8 cellular contexts compared by ENCODE assay signal in genomic region chr15:56496635-56497034, GRCh38. TPM values are rescaled to one million over a fixed set of nuclear protein-coding genes. Genes with fewer than 3 reads are reported as not detected.
DNase-seq lines count a peak whose midpoint lies in the region; ATAC-seq and TF ChIP-seq lines count a peak whose summit lies in the region.

No MANE protein-coding gene starts in this region.

- peak; percentile 17 for DNase-seq in 8988T
- DNase-seq in NCI-H226 = peak; percentile 39
- DNase-seq in WTC11 (ENCODE audit: low spot score) = no peak
- DNase-seq in glutamatergic neuron = no peak
- peak; percentile 81 for DNase-seq in renal cortical epithelial cell (ENCODE audit: low read depth)

- H3K4me1 Mint-ChIP-seq in WTC11 = no peaks in the 10 kb centered on the region
- H3K4me1 Mint-ChIP-seq in glutamatergic neuron (ENCODE audit: low read depth, unreplicated experiment) = peaks cover 8% of the 10 kb centered on the region

- TF ChIP-seq CTCF in GM12872 (IDR thresholded peaks at IDR 0.05; ENCODE audit: insufficient read depth, low read depth, low read length) (peak; percentile 63), WTC11 (IDR thresholded peaks at IDR 0.05) (peak; percentile 32), glutamatergic neuron (IDR thresholded peaks at IDR 0.05; ENCODE audit: partially characterized antibody, unreplicated experiment) (peak; percentile 64)

- POLR2A ChIA-PET in WTC11 (lab: Charles Lee) = no interaction called here

- H3K9me3 Mint-ChIP-seq in WTC11 (no peaks in the 10 kb centered on the region), glutamatergic neuron (ENCODE audit: unreplicated experiment) (peaks cover 2% of the 10 kb centered on the region)

- ATAC-seq in HG03378 (IDR thresholded peaks at IDR 0.05; ENCODE audit: unreplicated experiment) = peak; percentile 76
- ATAC-seq in WTC11 = peak; percentile 90
- no peak for ATAC-seq in HG02763 (IDR thresholded peaks at IDR 0.05; ENCODE audit: unreplicated experiment)

- H3K27me3 Mint-ChIP-seq in WTC11 (ENCODE audit: low read depth) (no peaks in the 10 kb centered on the region; the same call in 1 of the 2 replicates), glutamatergic neuron (ENCODE audit: unreplicated experiment) (no peaks in the 10 kb centered on the region)

- H3K4me3 Mint-ChIP-seq in WTC11 (no peak overlapping the region), glutamatergic neuron (ENCODE audit: unreplicated experiment) (no peak overlapping the region)

- no peak overlapping the region for H3K27ac Mint-ChIP-seq in WTC11
- no peak overlapping the region for H3K27ac Mint-ChIP-seq in glutamatergic neuron (ENCODE audit: unreplicated experiment)

- CTCF ChIA-PET in WTC11 (lab: Charles Lee) = interaction anchor here (0.6 to 1.4 kb wide), 8 partner anchors 9 to 809 kb away, joined by 3 to 15 read pairs (median 3); no protein-coding TSS in a partner anchor

- no peaks in the 10 kb centered on the region for H3K36me3 Mint-ChIP-seq in WTC11
- H3K36me3 Mint-ChIP-seq in glutamatergic neuron (ENCODE audit: unreplicated experiment) = no peaks in the 10 kb centered on the region

TF ChIP-seq in WTC11, 78 proteins besides CTCF, POLR2A, EP300 and RAD21 (continues in another document):
- TF ChIP-seq RELA (CRISPR knock-in tag; IDR thresholded peaks at IDR 0.05; ENCODE audit: borderline replicate concordance) = no peak
- TF ChIP-seq TCF7 (CRISPR knock-in tag; IDR thresholded peaks at IDR 0.05; ENCODE audit: low read depth) = no peak
- TF ChIP-seq PREB (CRISPR knock-in tag; IDR thresholded peaks at IDR 0.05; ENCODE audit: borderline replicate concordance) = no peak
- TF ChIP-seq, protein P1, sequence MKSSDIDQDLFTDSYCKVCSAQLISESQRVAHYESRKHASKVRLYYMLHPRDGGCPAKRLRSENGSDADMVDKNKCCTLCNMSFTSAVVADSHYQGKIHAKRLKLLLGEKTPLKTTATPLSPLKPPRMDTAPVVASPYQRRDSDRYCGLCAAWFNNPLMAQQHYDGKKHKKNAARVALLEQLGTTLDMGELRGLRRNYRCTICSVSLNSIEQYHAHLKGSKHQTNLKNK (CRISPR knock-in tag; IDR thresholded peaks at IDR 0.05) = no peak
- TF ChIP-seq, protein P2, sequence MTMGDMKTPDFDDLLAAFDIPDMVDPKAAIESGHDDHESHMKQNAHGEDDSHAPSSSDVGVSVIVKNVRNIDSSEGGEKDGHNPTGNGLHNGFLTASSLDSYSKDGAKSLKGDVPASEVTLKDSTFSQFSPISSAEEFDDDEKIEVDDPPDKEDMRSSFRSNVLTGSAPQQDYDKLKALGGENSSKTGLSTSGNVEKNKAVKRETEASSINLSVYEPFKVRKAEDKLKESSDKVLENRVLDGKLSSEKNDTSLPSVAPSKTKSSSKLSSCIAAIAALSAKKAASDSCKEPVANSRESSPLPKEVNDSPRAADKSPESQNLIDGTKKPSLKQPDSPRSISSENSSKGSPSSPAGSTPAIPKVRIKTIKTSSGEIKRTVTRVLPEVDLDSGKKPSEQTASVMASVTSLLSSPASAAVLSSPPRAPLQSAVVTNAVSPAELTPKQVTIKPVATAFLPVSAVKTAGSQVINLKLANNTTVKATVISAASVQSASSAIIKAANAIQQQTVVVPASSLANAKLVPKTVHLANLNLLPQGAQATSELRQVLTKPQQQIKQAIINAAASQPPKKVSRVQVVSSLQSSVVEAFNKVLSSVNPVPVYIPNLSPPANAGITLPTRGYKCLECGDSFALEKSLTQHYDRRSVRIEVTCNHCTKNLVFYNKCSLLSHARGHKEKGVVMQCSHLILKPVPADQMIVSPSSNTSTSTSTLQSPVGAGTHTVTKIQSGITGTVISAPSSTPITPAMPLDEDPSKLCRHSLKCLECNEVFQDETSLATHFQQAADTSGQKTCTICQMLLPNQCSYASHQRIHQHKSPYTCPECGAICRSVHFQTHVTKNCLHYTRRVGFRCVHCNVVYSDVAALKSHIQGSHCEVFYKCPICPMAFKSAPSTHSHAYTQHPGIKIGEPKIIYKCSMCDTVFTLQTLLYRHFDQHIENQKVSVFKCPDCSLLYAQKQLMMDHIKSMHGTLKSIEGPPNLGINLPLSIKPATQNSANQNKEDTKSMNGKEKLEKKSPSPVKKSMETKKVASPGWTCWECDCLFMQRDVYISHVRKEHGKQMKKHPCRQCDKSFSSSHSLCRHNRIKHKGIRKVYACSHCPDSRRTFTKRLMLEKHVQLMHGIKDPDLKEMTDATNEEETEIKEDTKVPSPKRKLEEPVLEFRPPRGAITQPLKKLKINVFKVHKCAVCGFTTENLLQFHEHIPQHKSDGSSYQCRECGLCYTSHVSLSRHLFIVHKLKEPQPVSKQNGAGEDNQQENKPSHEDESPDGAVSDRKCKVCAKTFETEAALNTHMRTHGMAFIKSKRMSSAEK (CRISPR knock-in tag; IDR thresholded peaks at IDR 0.05; ENCODE audit: borderline replicate concordance) = no peak
- TF ChIP-seq, protein P3, sequence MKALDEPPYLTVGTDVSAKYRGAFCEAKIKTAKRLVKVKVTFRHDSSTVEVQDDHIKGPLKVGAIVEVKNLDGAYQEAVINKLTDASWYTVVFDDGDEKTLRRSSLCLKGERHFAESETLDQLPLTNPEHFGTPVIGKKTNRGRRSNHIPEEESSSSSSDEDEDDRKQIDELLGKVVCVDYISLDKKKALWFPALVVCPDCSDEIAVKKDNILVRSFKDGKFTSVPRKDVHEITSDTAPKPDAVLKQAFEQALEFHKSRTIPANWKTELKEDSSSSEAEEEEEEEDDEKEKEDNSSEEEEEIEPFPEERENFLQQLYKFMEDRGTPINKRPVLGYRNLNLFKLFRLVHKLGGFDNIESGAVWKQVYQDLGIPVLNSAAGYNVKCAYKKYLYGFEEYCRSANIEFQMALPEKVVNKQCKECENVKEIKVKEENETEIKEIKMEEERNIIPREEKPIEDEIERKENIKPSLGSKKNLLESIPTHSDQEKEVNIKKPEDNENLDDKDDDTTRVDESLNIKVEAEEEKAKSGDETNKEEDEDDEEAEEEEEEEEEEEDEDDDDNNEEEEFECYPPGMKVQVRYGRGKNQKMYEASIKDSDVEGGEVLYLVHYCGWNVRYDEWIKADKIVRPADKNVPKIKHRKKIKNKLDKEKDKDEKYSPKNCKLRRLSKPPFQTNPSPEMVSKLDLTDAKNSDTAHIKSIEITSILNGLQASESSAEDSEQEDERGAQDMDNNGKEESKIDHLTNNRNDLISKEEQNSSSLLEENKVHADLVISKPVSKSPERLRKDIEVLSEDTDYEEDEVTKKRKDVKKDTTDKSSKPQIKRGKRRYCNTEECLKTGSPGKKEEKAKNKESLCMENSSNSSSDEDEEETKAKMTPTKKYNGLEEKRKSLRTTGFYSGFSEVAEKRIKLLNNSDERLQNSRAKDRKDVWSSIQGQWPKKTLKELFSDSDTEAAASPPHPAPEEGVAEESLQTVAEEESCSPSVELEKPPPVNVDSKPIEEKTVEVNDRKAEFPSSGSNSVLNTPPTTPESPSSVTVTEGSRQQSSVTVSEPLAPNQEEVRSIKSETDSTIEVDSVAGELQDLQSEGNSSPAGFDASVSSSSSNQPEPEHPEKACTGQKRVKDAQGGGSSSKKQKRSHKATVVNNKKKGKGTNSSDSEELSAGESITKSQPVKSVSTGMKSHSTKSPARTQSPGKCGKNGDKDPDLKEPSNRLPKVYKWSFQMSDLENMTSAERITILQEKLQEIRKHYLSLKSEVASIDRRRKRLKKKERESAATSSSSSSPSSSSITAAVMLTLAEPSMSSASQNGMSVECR (CRISPR knock-in tag; IDR thresholded peaks at IDR 0.05; ENCODE audit: borderline replicate concordance) = no peak
- no peak for TF ChIP-seq JAZF1 (CRISPR knock-in tag; IDR thresholded peaks at IDR 0.05)
- TF ChIP-seq, protein P4, sequence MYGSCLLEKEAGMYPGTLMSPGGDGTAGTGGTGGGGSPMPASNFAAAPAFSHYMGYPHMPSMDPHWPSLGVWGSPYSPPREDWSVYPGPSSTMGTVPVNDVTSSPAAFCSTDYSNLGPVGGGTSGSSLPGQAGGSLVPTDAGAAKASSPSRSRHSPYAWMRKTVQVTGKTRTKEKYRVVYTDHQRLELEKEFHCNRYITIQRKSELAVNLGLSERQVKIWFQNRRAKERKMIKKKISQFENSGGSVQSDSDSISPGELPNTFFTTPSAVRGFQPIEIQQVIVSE (CRISPR knock-in tag; IDR thresholded peaks at IDR 0.05; ENCODE audit: borderline replicate concordance) = no peak
- TF ChIP-seq ZNF671 (CRISPR knock-in tag; IDR thresholded peaks at IDR 0.05) = no peak

RNA-seq across cellular contexts. Expression of gene MNS1, which starts 31.7 kb away (rescaled TPM):
- total RNA-seq in WTC11 (2021) = 4.2 to 5.5 TPM (median 4.4 TPM) in 3 replicates
- not detected for total RNA-seq in glutamatergic neuron (ENCODE audit: unreplicated experiment)
- 0.35 and 4.2 TPM in 2 replicates for total RNA-seq in renal cortical epithelial cell

Comparison
In these comparisons a context has a peak if more than half of its experiments do, and no peak if none do; other contexts are left out.
1. DNase-seq: peak in 8988T (single experiment), NCI-H226 (single experiment) and renal cortical epithelial cell (single experiment); none in WTC11 (single experiment) and glutamatergic neuron (single experiment).
2. Peak in every context shown above with its lines, with median percentiles within 50 percentile points of each other: CTCF ChIP-seq.